In genomic region chr5:78705826-78706225, GRCh38 we compare ENCODE assay signal across 22 cellular contexts.
"Had no signal": no experiment of that assay in that cellular context is flagged by ENCODE, and none has a peak within 500 bp of the region (broad histone marks: within the 10 kb centered on the region; RNA-seq: fewer than 3 reads in every experiment).

No MANE protein-coding gene starts in this region.

- ATAC-seq: gastrocnemius medialis; left lung; lower lobe of right lung; naive thymus-derived CD4-positive, alpha-beta T cell; psoas muscle; right lobe of liver; stimulated activated effector memory CD8-positive, alpha-beta T cell treated with anti-CD3 and anti-CD28 coated beads, Interleukin-12 subunit alpha, Interleukin-12 subunit beta, amount 100 ng/mL, for 72 hours; stimulated activated naive CD8-positive, alpha-beta T cell treated with anti-CD3 and anti-CD28 coated beads, Interleukin-15, Interleukin-2, amounts not matched to agents 100 U/mL and 50 U/mL, for 24 hours had no signal

- H3K27me3 ChIP-seq: colonic mucosa, gastrocnemius medialis, left lung, suprapubic skin, thyroid gland had no signal

- H3K36me3 Mint-ChIP-seq: naive thymus-derived CD4-positive, alpha-beta T cell; stimulated activated effector memory CD8-positive, alpha-beta T cell treated with anti-CD3 and anti-CD28 coated beads, Interleukin-12 subunit alpha, Interleukin-12 subunit beta, amount 100 ng/mL, for 72 hours; type B pancreatic cell had no signal

- H3K27ac ChIP-seq: colonic mucosa, gastrocnemius medialis, left lung, lower lobe of right lung, psoas muscle, right lobe of liver, suprapubic skin, thyroid gland had no signal

- H3K9me3 ChIP-seq: colonic mucosa, gastrocnemius medialis, left lung, lower lobe of right lung, psoas muscle, right lobe of liver, suprapubic skin, thyroid gland had no signal

- H3K36me3 ChIP-seq: colonic mucosa, gastrocnemius medialis, left lung, lower lobe of right lung, right lobe of liver, suprapubic skin, thyroid gland had no signal

- FAIRE-seq: endothelial cell of umbilical vein, urothelium cell line had no signal

- H3K4me3 Mint-ChIP-seq: endodermal cell; naive thymus-derived CD4-positive, alpha-beta T cell; nephron progenitor cell; stimulated activated effector memory CD8-positive, alpha-beta T cell treated with anti-CD3 and anti-CD28 coated beads, Interleukin-12 subunit alpha, Interleukin-12 subunit beta, amount 100 ng/mL, for 72 hours; type B pancreatic cell had no signal

- H3K4me3 ChIP-seq: colonic mucosa, gastrocnemius medialis, left lung, lower lobe of right lung, psoas muscle, right lobe of liver, suprapubic skin, thyroid gland had no signal

- H3K4me1 ChIP-seq: colonic mucosa, lower lobe of right lung, suprapubic skin, thyroid gland had no signal

- DNase-seq: colonic mucosa; effector CD4-positive, alpha-beta T cell; endodermal cell; gastrocnemius medialis; glutamatergic neuron; left lung; lower lobe of right lung; mesendoderm; naive thymus-derived CD4-positive, alpha-beta T cell; nephron progenitor cell; psoas muscle; retina; right lobe of liver; stimulated activated CD4-positive, alpha-beta T cell treated with anti-CD3 and anti-CD28 coated beads, Interleukin-4, amount 100 ng/mL, for 1 hour; stimulated activated CD8-positive, alpha-beta memory T cell treated with anti-CD3 and anti-CD28 coated beads, Interleukin-4, amount 100 ng/mL, for 48 hours; stimulated activated naive CD8-positive, alpha-beta T cell treated with anti-CD3 and anti-CD28 coated beads, Interleukin-15, Interleukin-2, amounts not matched to agents 100 U/mL and 50 U/mL, for 24 hours; thyroid gland had no signal

- H3K4me1 Mint-ChIP-seq: naive thymus-derived CD4-positive, alpha-beta T cell; stimulated activated effector memory CD8-positive, alpha-beta T cell treated with anti-CD3 and anti-CD28 coated beads, Interleukin-12 subunit alpha, Interleukin-12 subunit beta, amount 100 ng/mL, for 72 hours had no signal

- H3K27ac Mint-ChIP-seq: endodermal cell; naive thymus-derived CD4-positive, alpha-beta T cell; nephron progenitor cell; stimulated activated effector memory CD8-positive, alpha-beta T cell treated with anti-CD3 and anti-CD28 coated beads, Interleukin-12 subunit alpha, Interleukin-12 subunit beta, amount 100 ng/mL, for 72 hours; type B pancreatic cell had no signal

- H3K27me3 Mint-ChIP-seq: type B pancreatic cell had no signal
